8 cellular contexts compared by ENCODE assay signal in the genomic region with DNA sequence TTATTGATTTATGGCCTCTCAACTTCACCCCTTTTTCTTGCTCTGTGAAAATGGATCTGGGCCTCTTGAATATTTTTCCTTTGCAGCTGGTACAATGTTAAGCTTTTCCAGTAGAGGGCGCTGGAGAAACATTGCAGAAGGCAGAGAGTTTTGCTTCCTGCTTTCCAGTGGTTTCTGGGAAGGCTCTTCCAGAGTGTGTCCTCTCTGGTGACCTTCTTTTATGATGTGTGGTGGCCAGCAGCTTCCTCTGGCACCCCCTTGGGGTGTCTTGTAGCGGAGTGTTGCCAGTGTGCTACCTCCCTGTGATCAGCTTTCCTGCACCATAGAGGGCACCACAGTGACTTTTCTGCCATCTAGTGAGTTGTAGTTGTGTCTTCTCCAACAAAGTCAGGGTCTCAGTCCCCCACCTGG. TPM values are rescaled to one million over a fixed set of nuclear protein-coding genes. Genes with fewer than 3 reads are reported as not detected.
A peak's percentile ranks its signal among the peaks of the same experiment; 100 is the strongest.
DNase-seq lines count a peak whose midpoint lies in the region; ATAC-seq, FAIRE-seq and TF ChIP-seq lines count a peak whose summit lies in the region.
"Had no signal": no experiment of that assay in that cellular context is flagged by ENCODE, and none has a peak within 500 bp of the region (broad histone marks: within the 10 kb centered on the region; RNA-seq: fewer than 3 reads in every experiment).

No MANE protein-coding gene starts in this region.

- H2BK5ac ChIP-seq in mesendoderm (ENCODE audit: low read length) = no peak overlapping the region

- no peaks in the 10 kb centered on the region for H3K27me3 ChIP-seq in GM12878 (replicated peaks in 1 of 2; ENCODE audit: control insufficient read depth in 2 of 2, insufficient read depth in 2 of 2, low read length in 1 of 2)
- no peaks in the 10 kb centered on the region for H3K27me3 ChIP-seq in mesendoderm (ENCODE audit: insufficient read depth, low read length, poor library complexity)

- H3K23ac ChIP-seq in mesendoderm (ENCODE audit: low read length) = no peak overlapping the region

- no peak for TF ChIP-seq POLR2A in GM12878 (IDR thresholded peaks at IDR 0.05; ENCODE audit: low read depth, low read length)

- 46% methylated on average over 2 of the region's 2 CpGs for WGBS in GM12878 (ENCODE audit: insufficient coverage, insufficient replicate concordance, low lambda C conversion rate, missing lambda C conversion rate)
- no CpG with 5 or more reads among the region's 2 CpGs for WGBS in mesendoderm (ENCODE audit: extremely low coverage, insufficient coverage, low lambda C conversion rate)

- H3K27ac ChIP-seq in GM12878 (ENCODE audit: control insufficient read depth, insufficient read depth) = no peak overlapping the region
- H3K27ac ChIP-seq in mesendoderm (ENCODE audit: low read depth, low read length) = no peak overlapping the region
- H3K27ac ChIP-seq: SK-N-MC had no signal

- H2AK5ac ChIP-seq in mesendoderm (ENCODE audit: low read length) = no peak overlapping the region

- H3K9ac ChIP-seq in GM12878 (ENCODE audit: control insufficient read depth, insufficient read depth, low read length) (no peak overlapping the region), mesendoderm (ENCODE audit: low read length) (no peak overlapping the region)

- H4K5ac ChIP-seq in mesendoderm (ENCODE audit: low read length) = no peak overlapping the region

- no peak overlapping the region for H3K4me3 ChIP-seq in GM12878
- no peak overlapping the region for H3K4me3 ChIP-seq in mesendoderm (ENCODE audit: low read length)
- H3K4me3 ChIP-seq: SK-N-MC had no signal

- no peak overlapping the region for H2AFZ ChIP-seq in GM12878 (ENCODE audit: control insufficient read depth, low read depth, low read length)

- peaks cover 10% of the 10 kb centered on the region for H3K79me1 ChIP-seq in mesendoderm (ENCODE audit: low read length)

- H3K56ac ChIP-seq in mesendoderm (ENCODE audit: low read length) = no peak overlapping the region

- no peak overlapping the region for H2BK120ac ChIP-seq in mesendoderm (ENCODE audit: low read depth, low read length)

- H3K4me1 ChIP-seq in GM12878 (ENCODE audit: control insufficient read depth, insufficient read depth, low read length) (peaks cover 62% of the 10 kb centered on the region), mesendoderm (ENCODE audit: control insufficient read depth, low read depth, low read length) (peaks cover 4% of the 10 kb centered on the region)

- H4K8ac ChIP-seq in mesendoderm (ENCODE audit: low read depth, low read length) = no peak overlapping the region

- no peak for FAIRE-seq in GM12878 (lab: Jason Lieb, UNC)

- in situ Hi-C loops in GM12878 (cut with MboI) = no loop called here

- RAD21 ChIA-PET in GM12878 (lab: Charles Lee; ENCODE audit: unreplicated experiment) = interaction anchor here (1.4 kb wide), 1 partner anchor 183 kb away, joined by 7 read pairs; no protein-coding TSS in a partner anchor

- no peak for ATAC-seq in GM12878

- CTCF ChIA-PET in GM12878 (lab: Yijun Ruan, JAX) = interaction anchor here (1.6 to 8.2 kb wide), 3 partner anchors 16 to 183 kb away, joined by 5 to 45 read pairs (median 24); no protein-coding TSS in a partner anchor

- intact Hi-C loops in GM12878 (cut with micrococcal nuclease; ENCODE audit: unreplicated experiment) = no loop called here

- peaks cover 6% of the 10 kb centered on the region for H4K20me1 ChIP-seq in GM12878 (ENCODE audit: control insufficient read depth, insufficient read depth)

- no peak overlapping the region for H3K4me2 ChIP-seq in GM12878 (ENCODE audit: control insufficient read depth, insufficient read depth)
- H3K4me2 ChIP-seq in mesendoderm (ENCODE audit: low read length) = no peak overlapping the region

- H3K36me3 ChIP-seq in GM12878 (ENCODE audit: control insufficient read depth in 2 of 2, insufficient read depth in 2 of 2, low read length in 1 of 2) (no peaks in the 10 kb centered on the region), mesendoderm (ENCODE audit: control insufficient read depth, insufficient read depth, low read length) (no peaks in the 10 kb centered on the region)

- POLR2A ChIA-PET in GM12878 (lab: Charles Lee) = no interaction called here

- SMC1A ChIA-PET in GM12878 (lab: Charles Lee; ENCODE audit: uncharacterized antibody, unreplicated experiment) = interaction anchor here (1.0 to 2.4 kb wide), 4 partner anchors 12 to 184 kb away, joined by 3 to 10 read pairs (median 4); no protein-coding TSS in a partner anchor

- TF ChIP-seq RAD21 in Ishikawa (IDR thresholded peaks at IDR 0.05; ENCODE audit: low read depth) = peak; percentile 46; the same call in 1 of the 2 replicates
- TF ChIP-seq RAD21 in GM12878 (IDR thresholded peaks at IDR 0.05; ENCODE audit: insufficient read depth, low read depth, low read length) = peak; percentile 37; the same call in 1 of the 2 replicates

- H3K4ac ChIP-seq in mesendoderm (ENCODE audit: low read depth, low read length) = no peak overlapping the region

- peaks cover 15% of the 10 kb centered on the region for H3K9me3 ChIP-seq in GM12878 (replicated peaks; ENCODE audit: control insufficient read depth, insufficient read depth, low read length)

- BruUV-seq in GM12878 (replicated peaks; lab: Mats Ljungman, UMichigan) = no TSS peak

- peak; percentile 21 to 55 (median 51); a peak in 5 of 6 replicates for TF ChIP-seq CTCF in GM12878 (IDR thresholded peaks at IDR 0.05 in 2 of 3, conservative IDR thresholded peaks at IDR 0.05 in 1 of 3; ENCODE audit: control insufficient read depth in 2 of 3, extremely low read depth in 1 of 3, insufficient read depth in 1 of 3, low read depth in 3 of 3, low read length in 3 of 3)

- DNase-seq in ELR (ENCODE audit: low read depth) = peak; percentile 53
- no peak for DNase-seq in GM12878 (ENCODE audit: low read depth, low spot score)
- DNase-seq in mesendoderm = peak; percentile 59
- no peak for DNase-seq in retina
- DNase-seq in stimulated activated naive CD4-positive, alpha-beta T cell treated with Interleukin-2 at 50 U/mL for 16 hours (lab: John Stamatoyannopoulos, UW) = no peak
- DNase-seq in cerebellum (ENCODE audit: low spot score) = no peak

- no peak for TF ChIP-seq EP300 in Ishikawa (IDR thresholded peaks at IDR 0.05; ENCODE audit: borderline replicate concordance)
- no peak for TF ChIP-seq EP300 in GM12878 (IDR thresholded peaks at IDR 0.05; ENCODE audit: borderline replicate concordance in 1 of 2, control insufficient read depth in 1 of 2, low read depth in 2 of 2, low read length in 2 of 2)

- H3K79me2 ChIP-seq in GM12878 (ENCODE audit: control insufficient read depth, insufficient read depth, low read length) (peaks cover 89% of the 10 kb centered on the region), mesendoderm (ENCODE audit: control insufficient read depth, insufficient read depth, low read length) (peaks cover 5% of the 10 kb centered on the region)

- H3K18ac ChIP-seq in mesendoderm (ENCODE audit: low read length) = no peak overlapping the region

- no peak overlapping the region for H2BK15ac ChIP-seq in mesendoderm (replicated peaks; ENCODE audit: low read depth)

TF ChIP-seq in Ishikawa, 13 proteins besides CTCF, POLR2A, EP300 and RAD21:
- no peak for TF ChIP-seq YY1 (IDR thresholded peaks at IDR 0.05; ENCODE audit: low read depth)
- TF ChIP-seq NFIC (IDR thresholded peaks at IDR 0.05) = no peak
- no peak for TF ChIP-seq MAX (IDR thresholded peaks at IDR 0.05)

TF ChIP-seq in GM12878, 131 proteins besides CTCF, POLR2A, EP300 and RAD21:
- TF ChIP-seq CBX5 (IDR thresholded peaks at IDR 0.05; ENCODE audit: low read depth) (peak; percentile 65; the same call in 1 of the 2 replicates), SMC3 (IDR thresholded peaks at IDR 0.05; ENCODE audit: borderline replicate concordance, low read length) (0 out of 2 replicates have a peak, but pooled peaks have one; percentile 6), ESRRA (IDR thresholded peaks at IDR 0.05; ENCODE audit: low read length) (no peak)

RNA-seq across cellular contexts. Expression of gene MGAT5, which starts 25.4 kb away (rescaled TPM):
- total RNA-seq in GM12878 (2013; cell fraction: nucleolus; rRNA removed) = 135 and 137 TPM in 2 replicates
- total RNA-seq in GM12878 (2014; rRNA removed) (54.3 and 54.6 TPM in 2 replicates), GM12878 (2014; rRNA removed; fragmentation: Illumina TruSeq; extraction: Trizol) (53.7 and 54.0 TPM in 2 replicates), GM12878 (2021) (104 and 109 TPM in 2 replicates), cerebellum (62.4 TPM)
- 32.2 TPM for polyA plus RNA-seq in GM12878 (2011; ENCODE audit: low read depth)
- polyA plus RNA-seq in GM12878 (2011; rRNA removed) (30.1 and 31.5 TPM in 2 replicates), GM12878 (2014; fragmentation: Illumina TruSeq; extraction: Trizol) (55.3 and 58.4 TPM in 2 replicates), GM12878 (2014; fragmentation: Nextera tagmentation; extraction: Ambion mirVana) (1 to 10 TPM; 9.1 to 9.8 TPM), GM12878 (2014; rRNA removed) (40.2 and 40.9 TPM in 2 replicates), GM12878 (2016; fragmentation: Nextera tagmentation; extraction: Ambion mirVana) (1 to 10 TPM; 4.9 to 6.3 TPM)
- polyA plus RNA-seq in GM12878 (2011; cell fraction: cytosol; rRNA removed) = 34.4 and 35.9 TPM in 2 replicates
- polyA plus RNA-seq in GM12878 (2011; cell fraction: nucleus; rRNA removed) = 27.6 and 27.9 TPM in 2 replicates
- polyA plus RNA-seq in GM12878 (2012) = 33.0 and 39.4 TPM in 2 replicates
- polyA minus RNA-seq in GM12878 (2011; rRNA and poly(A)+ RNA removed) = 126 and 130 TPM in 2 replicates
- polyA minus RNA-seq in GM12878 (2011; cell fraction: cytosol; rRNA and poly(A)+ RNA removed) = 31.1 and 35.7 TPM in 2 replicates
- polyA minus RNA-seq in GM12878 (2011; cell fraction: nucleus; rRNA and poly(A)+ RNA removed) = 117 and 129 TPM in 2 replicates
- polyA plus RNA-seq in mesendoderm (2013, experiment 1 of 2) = 18.2 TPM
- polyA plus RNA-seq in mesendoderm (2013, experiment 2 of 2) = 17.0 TPM

Comparison
In these comparisons a context has a peak if more than half of its experiments do, and no peak if none do; other contexts are left out.
1. DNase-seq: peak in ELR (single experiment) and mesendoderm (single experiment); none in GM12878 (single experiment), retina (single experiment), stimulated activated naive CD4-positive, alpha-beta T cell treated with Interleukin-2 at 50 U/mL for 16 hours (single experiment) and cerebellum (single experiment).